Comparison of ENCODE assay signal across 19 cellular contexts in genomic region chr4:118997601-118998000, GRCh38.
A peak's percentile ranks its signal among the peaks of the same experiment; 100 is the strongest.
DNase-seq lines count a peak whose midpoint lies in the region; ATAC-seq, FAIRE-seq and TF ChIP-seq lines count a peak whose summit lies in the region.
"Had no signal": no experiment of that assay in that cellular context is flagged by ENCODE, and none has a peak within 500 bp of the region (broad histone marks: within the 10 kb centered on the region; RNA-seq: fewer than 3 reads in every experiment).

No MANE protein-coding gene starts in this region.

- no peak overlapping the region for H3K14ac ChIP-seq in H9 (ENCODE audit: insufficient read depth, low read length)

- ATAC-seq in GM23338 (no peak), pancreas (no peak)
- ATAC-seq in stimulated activated naive CD8-positive, alpha-beta T cell treated with anti-CD3 and anti-CD28 coated beads, Interleukin-15, amount 100 ng/mL, for 72 hours, result no peak
- ATAC-seq: left colon; naive thymus-derived CD8-positive, alpha-beta T cell; sciatic nerve had no signal

- H3K9me2 ChIP-seq in GM23338 (ENCODE audit: insufficient read depth) (peaks cover 2% of the 10 kb centered on the region; the same call in 1 of the 2 replicates), hepatocyte (replicated peaks; ENCODE audit: insufficient read depth) (no peaks in the 10 kb centered on the region)

- no peak overlapping the region for H3K4me3 ChIP-seq in GM23338
- H3K4me3 ChIP-seq in coronary artery, result peak overlapping the region; percentile 44
- no peak overlapping the region for H3K4me3 ChIP-seq in hepatocyte
- no peak overlapping the region for H3K4me3 ChIP-seq in stomach smooth muscle (ENCODE audit: low read length in 2 of 2)
- no peak overlapping the region for H3K4me3 ChIP-seq in pancreas
- no peak overlapping the region for H3K4me3 ChIP-seq in CD4-positive, alpha-beta memory T cell (ENCODE audit: low read length in 2 of 2)
- H3K4me3 ChIP-seq: BLaER1 treated with 17β-estradiol and CSF1 and Interleukin-3, amounts not matched to agents 10 nM and 100 nM had no signal

- no peak overlapping the region for H3K23ac ChIP-seq in H9 (ENCODE audit: insufficient read length, low read depth, low read length)

- H3K36me3 Mint-ChIP-seq in GM23338 (ENCODE audit: low read depth) (no peaks in the 10 kb centered on the region), H9 (ENCODE audit: insufficient read depth in 1 of 3, low read depth in 3 of 3) (no peaks in the 10 kb centered on the region)
- no peaks in the 10 kb centered on the region for H3K36me3 Mint-ChIP-seq in CD4-positive, alpha-beta memory T cell

- H3K4me2 ChIP-seq in GM23338, result peak overlapping the region; percentile 45; the same call in 1 of the 2 replicates
- no peak overlapping the region for H3K4me2 ChIP-seq in hepatocyte
- no peak overlapping the region for H3K4me2 ChIP-seq in H9 (ENCODE audit: insufficient read depth, insufficient read length, low read length)
- H3K4me2 ChIP-seq: BLaER1 treated with 17β-estradiol and CSF1 and Interleukin-3, amounts not matched to agents 10 nM and 100 nM had no signal

- no peaks in the 10 kb centered on the region for H3K79me1 ChIP-seq in H9 (ENCODE audit: insufficient read depth, low read depth, low read length, poor library complexity, severe bottlenecking)

- H3K27me3 ChIP-seq in GM23338 (ENCODE audit: insufficient read depth) (no peaks in the 10 kb centered on the region), hepatocyte (no peaks in the 10 kb centered on the region), stomach smooth muscle (ENCODE audit: control insufficient read depth in 1 of 2, insufficient read depth in 2 of 2, low read length in 2 of 2) (no peaks in the 10 kb centered on the region), H9 (ENCODE audit: insufficient read depth, low read length) (no peaks in the 10 kb centered on the region), pancreas (no peaks in the 10 kb centered on the region)
- H3K27me3 ChIP-seq in CD4-positive, alpha-beta memory T cell (ENCODE audit: insufficient read depth, low read length), result no peaks in the 10 kb centered on the region
- H3K27me3 ChIP-seq: BLaER1 treated with 17β-estradiol and CSF1 and Interleukin-3, amounts not matched to agents 10 nM and 100 nM had no signal

- FAIRE-seq in pancreas (lab: Jason Lieb, UNC), result no peak

- no peak overlapping the region for H4K91ac ChIP-seq in H9 (ENCODE audit: insufficient read length, low read depth, low read length)

- H2AFZ ChIP-seq in GM23338 (no peak overlapping the region), hepatocyte (no peak overlapping the region), H9 (ENCODE audit: low read length) (no peak overlapping the region)

- H2BK20ac ChIP-seq in H9 (ENCODE audit: low read depth, low read length, poor library complexity, severe bottlenecking), result no peak overlapping the region

- no peak overlapping the region for H2BK5ac ChIP-seq in H9 (ENCODE audit: insufficient read length, low read length)

- POLR2A ChIA-PET in CD4-positive, alpha-beta memory T cell (lab: Charles Lee; ENCODE audit: partially characterized antibody), result no interaction called here

- DNase-seq in GM23338 (ENCODE audit: low spot score), result no peak
- DNase-seq in coronary artery (ENCODE audit: low spot score), result no peak
- DNase-seq in hepatocyte (ENCODE audit: low spot score), result peak; percentile 19
- DNase-seq in H9, result no peak
- DNase-seq in pancreas, result no peak
- no peak for DNase-seq in CD4-positive, alpha-beta memory T cell
- no peak for DNase-seq in stimulated activated naive CD8-positive, alpha-beta T cell treated with anti-CD3 and anti-CD28 coated beads, Interleukin-15, amount 100 ng/mL, for 72 hours
- DNase-seq: activated gamma-delta T cell; head of caudate nucleus; left colon; naive thymus-derived CD8-positive, alpha-beta T cell; NCI-H1694 treated with DMSO at 0.1 percent for 48 hours; NCI-H510A treated with DMSO at 0.1 percent for 48 hours; stimulated activated naive CD4-positive, alpha-beta T cell treated with Interleukin-2 at 50 U/mL for 16 hours; SW 1271; WERI-Rb-1 had no signal

- no peak overlapping the region for H4K8ac ChIP-seq in H9 (replicated peaks; ENCODE audit: insufficient read length, low read depth, low read length)

- H3T11ph ChIP-seq in H9 (ENCODE audit: low read length), result no peak overlapping the region

- H3K27ac Mint-ChIP-seq in GM23338 (no peak overlapping the region), H9 (peak overlapping the region in 1 of 3 experiments; percentile 34; a peak in 2 of 7 replicates)
- H3K27ac Mint-ChIP-seq in CD4-positive, alpha-beta memory T cell, result no peak overlapping the region
- no peak overlapping the region for H3K27ac Mint-ChIP-seq in stimulated activated naive CD8-positive, alpha-beta T cell treated with anti-CD3 and anti-CD28 coated beads, Interleukin-15, amount 100 ng/mL, for 72 hours
- H3K27ac Mint-ChIP-seq: naive thymus-derived CD8-positive, alpha-beta T cell had no signal

- intact Hi-C loops in pancreas (cut with DNase I), result no loop called here
- intact Hi-C loops in CD4-positive, alpha-beta memory T cell (cut with micrococcal nuclease), result no loop called here

- H3K4me1 Mint-ChIP-seq in GM23338 (peaks cover 26% of the 10 kb centered on the region), H9 (peaks cover 17 to 22% of the 10 kb centered on the region in 2 experiments)
- H3K4me1 Mint-ChIP-seq in CD4-positive, alpha-beta memory T cell, result no peaks in the 10 kb centered on the region
- H3K4me1 Mint-ChIP-seq in stimulated activated naive CD8-positive, alpha-beta T cell treated with anti-CD3 and anti-CD28 coated beads, Interleukin-15, amount 100 ng/mL, for 72 hours, result no peaks in the 10 kb centered on the region
- H3K4me1 Mint-ChIP-seq: naive thymus-derived CD8-positive, alpha-beta T cell had no signal

- no peak overlapping the region for H3K56ac ChIP-seq in H9 (ENCODE audit: insufficient read length, low read depth, low read length)

- H3F3A ChIP-seq in GM23338 (replicated peaks; ENCODE audit: low read depth), result no peaks in the 10 kb centered on the region

- no peak overlapping the region for H3K4ac ChIP-seq in H9 (ENCODE audit: low read depth, low read length)

- H4K20me1 ChIP-seq in GM23338 (replicated peaks; ENCODE audit: insufficient read depth) (no peaks in the 10 kb centered on the region), hepatocyte (ENCODE audit: insufficient read depth, poor library complexity, severe bottlenecking) (no peaks in the 10 kb centered on the region), H9 (ENCODE audit: control insufficient read depth, insufficient read depth, insufficient read length) (no peaks in the 10 kb centered on the region)
- H4K20me1 ChIP-seq: BLaER1 treated with 17β-estradiol and CSF1 and Interleukin-3, amounts not matched to agents 10 nM and 100 nM had no signal

- H3K79me2 ChIP-seq in GM23338 (replicated peaks; ENCODE audit: insufficient read depth) (no peaks in the 10 kb centered on the region), hepatocyte (no peaks in the 10 kb centered on the region), H9 (ENCODE audit: insufficient read depth, low read length) (no peaks in the 10 kb centered on the region)

- CTCF ChIA-PET in CD4-positive, alpha-beta memory T cell (lab: Charles Lee; ENCODE audit: partially characterized antibody), result no interaction called here

- H2BK120ac ChIP-seq in H9 (ENCODE audit: low read depth, low read length, poor library complexity, severe bottlenecking), result no peak overlapping the region

- H3K27ac ChIP-seq in GM23338 (ENCODE audit: low read depth), result no peak overlapping the region
- peak overlapping the region; percentile 86 to 90 for H3K27ac ChIP-seq in coronary artery
- no peak overlapping the region for H3K27ac ChIP-seq in hepatocyte
- H3K27ac ChIP-seq in stomach smooth muscle (ENCODE audit: low read length), result peak overlapping the region; percentile 82
- H3K27ac ChIP-seq in H9 (ENCODE audit: insufficient read length, low read depth, low read length), result no peak overlapping the region
- no peak overlapping the region for H3K27ac ChIP-seq in pancreas
- H3K27ac ChIP-seq in CD4-positive, alpha-beta memory T cell (ENCODE audit: low read depth, low read length), result no peak overlapping the region
- H3K27ac ChIP-seq: BLaER1 treated with 17β-estradiol and CSF1 and Interleukin-3, amounts not matched to agents 10 nM and 100 nM; WERI-Rb-1 had no signal

- no peak overlapping the region for H3K18ac ChIP-seq in H9 (ENCODE audit: insufficient read length, low read depth, low read length)

- H3K4me1 ChIP-seq in GM23338 (ENCODE audit: insufficient read depth), result peaks cover 32% of the 10 kb centered on the region
- peaks cover 11% of the 10 kb centered on the region for H3K4me1 ChIP-seq in hepatocyte (ENCODE audit: insufficient read depth)
- H3K4me1 ChIP-seq in stomach smooth muscle (ENCODE audit: control insufficient read depth, insufficient read depth, low read length), result peaks cover 34% of the 10 kb centered on the region
- H3K4me1 ChIP-seq in H9 (ENCODE audit: insufficient read depth, low read length), result peaks cover 10% of the 10 kb centered on the region; the same call in 1 of the 2 replicates
- H3K4me1 ChIP-seq in pancreas, result no peaks in the 10 kb centered on the region
- no peaks in the 10 kb centered on the region for H3K4me1 ChIP-seq in CD4-positive, alpha-beta memory T cell (ENCODE audit: insufficient read depth, low read length)

- H2BK15ac ChIP-seq in H9 (ENCODE audit: low read depth, low read length), result no peak overlapping the region

- H3K9me3 ChIP-seq in hepatocyte (ENCODE audit: low read depth), result no peaks in the 10 kb centered on the region
- H3K9me3 ChIP-seq in stomach smooth muscle (ENCODE audit: control insufficient read depth in 2 of 2, low read length in 2 of 2), result no peaks in the 10 kb centered on the region
- H3K9me3 ChIP-seq in H9 (ENCODE audit: control insufficient read depth, low read depth, low read length), result no peaks in the 10 kb centered on the region
- H3K9me3 ChIP-seq in pancreas, result no peaks in the 10 kb centered on the region
- H3K9me3 ChIP-seq in CD4-positive, alpha-beta memory T cell (ENCODE audit: control insufficient read depth in 1 of 2, low read length in 2 of 2), result no peaks in the 10 kb centered on the region
- H3K9me3 ChIP-seq: BLaER1 treated with 17β-estradiol and CSF1 and Interleukin-3, amounts not matched to agents 10 nM and 100 nM had no signal

- H3K9me3 Mint-ChIP-seq in GM23338 (no peaks in the 10 kb centered on the region), H9 (no peaks in the 10 kb centered on the region)
- H3K9me3 Mint-ChIP-seq in CD4-positive, alpha-beta memory T cell, result no peaks in the 10 kb centered on the region
- H3K9me3 Mint-ChIP-seq in stimulated activated naive CD8-positive, alpha-beta T cell treated with anti-CD3 and anti-CD28 coated beads, Interleukin-15, amount 100 ng/mL, for 72 hours, result no peaks in the 10 kb centered on the region
- H3K9me3 Mint-ChIP-seq: naive thymus-derived CD8-positive, alpha-beta T cell had no signal

- no peak overlapping the region for H2AK5ac ChIP-seq in H9 (ENCODE audit: insufficient read length, low read length)

- H3K36me3 ChIP-seq in GM23338 (ENCODE audit: insufficient read depth) (no peaks in the 10 kb centered on the region), hepatocyte (replicated peaks; ENCODE audit: insufficient read depth, low read depth) (no peaks in the 10 kb centered on the region), stomach smooth muscle (ENCODE audit: control insufficient read depth in 2 of 2, insufficient read depth in 2 of 2, low read length in 2 of 2) (no peaks in the 10 kb centered on the region), pancreas (no peaks in the 10 kb centered on the region)
- no peaks in the 10 kb centered on the region for H3K36me3 ChIP-seq in CD4-positive, alpha-beta memory T cell (ENCODE audit: insufficient read depth, low read length)
- H3K36me3 ChIP-seq: BLaER1 treated with 17β-estradiol and CSF1 and Interleukin-3, amounts not matched to agents 10 nM and 100 nM; WERI-Rb-1 had no signal

- no peak for TF ChIP-seq CTCF in GM23338 (conservative IDR thresholded peaks at IDR 0.05; ENCODE audit: low read depth in 2 of 2)
- TF ChIP-seq CTCF in coronary artery (IDR thresholded peaks at IDR 0.05), result no peak
- no peak for TF ChIP-seq CTCF in hepatocyte (IDR thresholded peaks at IDR 0.05; ENCODE audit: poor library complexity)
- no peak for TF ChIP-seq CTCF in H9 (conservative IDR thresholded peaks at IDR 0.05)
- TF ChIP-seq CTCF in pancreas (IDR thresholded peaks at IDR 0.05), result no peak

- no peak overlapping the region for H4K5ac ChIP-seq in H9 (ENCODE audit: insufficient read length, low read depth, low read length)

- no peaks in the 10 kb centered on the region for H3K27me3 Mint-ChIP-seq in GM23338 (ENCODE audit: insufficient read depth, low read depth, poor library complexity)
- no peaks in the 10 kb centered on the region for H3K27me3 Mint-ChIP-seq in H9 (ENCODE audit: low read depth)
- peaks cover 1 to 2% of the 10 kb centered on the region in 2 donors for H3K27me3 Mint-ChIP-seq in CD4-positive, alpha-beta memory T cell
- H3K27me3 Mint-ChIP-seq in stimulated activated naive CD8-positive, alpha-beta T cell treated with anti-CD3 and anti-CD28 coated beads, Interleukin-15, amount 100 ng/mL, for 72 hours, result peaks cover 21% of the 10 kb centered on the region

- peak overlapping the region; percentile 48 to 82 for H3K9ac ChIP-seq in stomach smooth muscle (ENCODE audit: low read length in 2 of 2)
- H3K9ac ChIP-seq in H9 (ENCODE audit: extremely low read depth, insufficient read length, low read length), result no peak overlapping the region
- H3K9ac ChIP-seq: BLaER1 treated with 17β-estradiol and CSF1 and Interleukin-3, amounts not matched to agents 10 nM and 100 nM had no signal

- H2BK12ac ChIP-seq in H9 (ENCODE audit: insufficient read length, low read depth, low read length), result no peak overlapping the region

- no peak overlapping the region for H3K4me3 Mint-ChIP-seq in GM23338
- H3K4me3 Mint-ChIP-seq in H9, result no peak overlapping the region
- H3K4me3 Mint-ChIP-seq in CD4-positive, alpha-beta memory T cell, result no peak overlapping the region
- H3K4me3 Mint-ChIP-seq in stimulated activated naive CD8-positive, alpha-beta T cell treated with anti-CD3 and anti-CD28 coated beads, Interleukin-15, amount 100 ng/mL, for 72 hours, result no peak overlapping the region
- H3K4me3 Mint-ChIP-seq: naive thymus-derived CD8-positive, alpha-beta T cell had no signal

- no peaks in the 10 kb centered on the region for H3K23me2 ChIP-seq in H9 (ENCODE audit: insufficient read length, low read depth, low read length, poor library complexity, severe bottlenecking)

Comparison
In these comparisons a context has a peak if more than half of its experiments do, and no peak if none do; other contexts are left out.
1. H3K27ac ChIP-seq: peak in coronary artery (2 of 2) and stomach smooth muscle (single experiment); none in GM23338 (single experiment), hepatocyte (single experiment), H9 (single experiment), pancreas (0 of 4) and CD4-positive, alpha-beta memory T cell (single experiment).